In the genomic region with DNA sequence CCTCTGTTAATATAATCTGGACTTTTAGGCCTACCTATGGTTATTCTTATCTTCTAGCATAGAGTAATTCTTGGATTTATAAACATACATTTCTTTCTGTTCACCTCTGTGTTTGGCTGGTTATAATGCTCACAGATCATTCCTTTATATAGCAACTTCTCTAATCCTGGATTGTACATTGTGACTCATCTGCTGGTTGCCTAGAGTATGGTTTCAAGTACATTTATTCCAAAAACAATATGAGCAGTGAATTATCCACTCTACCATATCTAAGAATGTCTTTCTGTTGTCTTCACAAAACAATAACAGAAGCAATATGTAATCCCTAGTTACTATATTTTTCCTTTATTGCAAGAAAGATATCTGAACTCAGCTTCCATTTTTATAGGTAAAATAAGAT, we compare ENCODE assay signal across 16 cellular contexts. TPM values are rescaled to one million over a fixed set of nuclear protein-coding genes. Genes with fewer than 3 reads are reported as not detected.
DNase-seq lines count a peak whose midpoint lies in the region; ATAC-seq and TF ChIP-seq lines count a peak whose summit lies in the region.
"Had no signal": no experiment of that assay in that cellular context is flagged by ENCODE, and none has a peak within 500 bp of the region (broad histone marks: within the 10 kb centered on the region; RNA-seq: fewer than 3 reads in every experiment).

No MANE protein-coding gene starts in this region.

- H3K4me1 Mint-ChIP-seq in chondrocyte (ENCODE audit: low read depth), result peaks cover 33% of the 10 kb centered on the region

- no peak overlapping the region for H3K4me3 Mint-ChIP-seq in chondrocyte (ENCODE audit: unreplicated experiment)
- H3K4me3 Mint-ChIP-seq: natural killer cell treated with Interleukin-12 subunit alpha and Interleukin-12 subunit beta and Interleukin-15 and Interleukin-18, amount 100 ng/mL, for 72 hours had no signal

- peaks cover 2% of the 10 kb centered on the region for H3K36me3 Mint-ChIP-seq in chondrocyte (ENCODE audit: low read depth)
- H3K36me3 Mint-ChIP-seq: natural killer cell treated with Interleukin-12 subunit alpha and Interleukin-12 subunit beta and Interleukin-15 and Interleukin-18, amount 100 ng/mL, for 72 hours had no signal

- ATAC-seq in GM21529 (IDR thresholded peaks at IDR 0.05; ENCODE audit: unreplicated experiment), result no peak
- ATAC-seq: left colon; natural killer cell treated with Interleukin-12 subunit alpha and Interleukin-12 subunit beta and Interleukin-15 and Interleukin-18, amount 100 ng/mL, for 72 hours had no signal

- no peaks in the 10 kb centered on the region for H3K27me3 Mint-ChIP-seq in chondrocyte (ENCODE audit: low read depth)

- DNase-seq in M059J (ENCODE audit: low read depth), result peak; percentile 52
- DNase-seq in chondrocyte (ENCODE audit: low spot score), result no peak
- peak; percentile 75 for DNase-seq in kidney tubule cell (ENCODE audit: low spot score)
- no peak for DNase-seq in NCI-H345 (lab: John Stamatoyannopoulos, UW)
- DNase-seq in NK-92 treated with Interleukin-12 subunit alpha and Interleukin-12 subunit beta, amount 100 ng/mL, for 24 hours (lab: John Stamatoyannopoulos, UW), result no peak
- no peak for DNase-seq in GOT3 (lab: John Stamatoyannopoulos, UW)
- DNase-seq: activated naive CD4-positive, alpha-beta T cell treated with anti-CD3 and anti-CD28 coated beads, Interleukin-2, amount 50 U/mL, for 16 hours; colonic mucosa; left colon; NCI-H187 treated with DMSO at 0.1 percent for 48 hours; NCI-H82; SHP77 treated with DMSO at 0.1 percent for 48 hours; small intestine had no signal

- TF ChIP-seq CTCF in 22Rv1 (IDR thresholded peaks at IDR 0.05), result no peak
- TF ChIP-seq CTCF in chondrocyte (IDR thresholded peaks at IDR 0.05), result no peak

- peak overlapping the region; percentile 95 for H3K27ac Mint-ChIP-seq in chondrocyte (ENCODE audit: unreplicated experiment)
- H3K27ac Mint-ChIP-seq: natural killer cell treated with Interleukin-12 subunit alpha and Interleukin-12 subunit beta and Interleukin-15 and Interleukin-18, amount 100 ng/mL, for 72 hours had no signal

- peak overlapping the region; percentile 69 for H3K27ac ChIP-seq in 22Rv1
- H3K27ac ChIP-seq: colonic mucosa had no signal

- H3K9me3 Mint-ChIP-seq in chondrocyte (ENCODE audit: low read depth), result peaks cover 12% of the 10 kb centered on the region
- H3K9me3 Mint-ChIP-seq: natural killer cell treated with Interleukin-12 subunit alpha and Interleukin-12 subunit beta and Interleukin-15 and Interleukin-18, amount 100 ng/mL, for 72 hours had no signal

RNA-seq across cellular contexts. Expression of a gene that starts 35.3 kb away (rescaled TPM):
- total RNA-seq in M059J (2014; rRNA removed; shearing (Covaris generic)), result 0.64 and 0.76 TPM in 2 replicates
- total RNA-seq in chondrocyte, result 0.40 to 2.9 TPM (median 0.79 TPM) in 3 replicates

Comparison
In these comparisons a context has a peak if more than half of its experiments do, and no peak if none do; other contexts are left out.
1. DNase-seq: peak in M059J (single experiment) and kidney tubule cell (single experiment); none in chondrocyte (single experiment), NCI-H345 (single experiment), NK-92 treated with Interleukin-12 subunit alpha and Interleukin-12 subunit beta, amount 100 ng/mL, for 24 hours (single experiment) and GOT3 (single experiment).